ENCODE assay signal across 1 cellular context in the genomic region with DNA sequence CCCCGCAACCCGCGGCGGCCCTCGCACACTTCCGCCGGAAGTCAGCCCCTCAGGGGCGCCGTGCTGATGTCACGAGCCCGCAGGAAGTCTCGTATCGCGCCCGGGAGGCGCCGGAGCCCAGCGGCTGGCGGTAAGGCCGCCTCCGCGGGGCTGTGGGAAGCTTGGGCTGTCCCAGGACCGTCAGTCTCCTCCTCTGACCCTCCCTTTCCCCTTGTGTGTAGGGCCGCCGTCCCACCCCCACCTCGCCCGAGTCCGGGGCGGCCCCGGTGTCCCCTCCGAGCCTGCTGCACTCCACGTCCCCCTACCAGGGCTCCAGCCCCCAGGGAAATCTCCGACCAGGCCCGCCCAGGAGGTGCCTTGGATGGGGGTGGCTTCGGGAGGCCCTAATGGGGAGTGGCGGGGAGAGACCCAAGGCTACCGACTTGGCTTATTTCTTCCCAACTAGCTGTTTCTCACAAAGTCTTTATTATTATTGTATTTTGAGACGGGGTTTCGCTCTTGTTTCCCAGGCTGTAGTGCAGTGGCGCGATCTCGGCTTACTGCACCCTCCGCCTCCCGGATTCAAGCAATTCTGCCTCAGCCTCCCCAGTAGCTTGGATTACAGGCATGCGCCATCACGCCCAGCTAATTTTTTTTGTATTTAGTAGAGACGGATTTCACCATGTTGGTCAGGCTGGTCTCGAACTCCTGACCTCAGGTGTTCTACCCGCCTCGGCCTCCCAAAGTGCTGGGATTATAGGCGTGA.
TF ChIP-seq lines count a peak whose summit lies in the region.

A gene (plus strand): TSS at position 86 of the 745 bp plus-strand sequence. CDS start 3,108 bp downstream, outside the sequence.

TF ChIP-seq in K562, 482 proteins besides CTCF, POLR2A, EP300 and RAD21 (continued from another document and continues in another):
- TF ChIP-seq, protein P1, sequence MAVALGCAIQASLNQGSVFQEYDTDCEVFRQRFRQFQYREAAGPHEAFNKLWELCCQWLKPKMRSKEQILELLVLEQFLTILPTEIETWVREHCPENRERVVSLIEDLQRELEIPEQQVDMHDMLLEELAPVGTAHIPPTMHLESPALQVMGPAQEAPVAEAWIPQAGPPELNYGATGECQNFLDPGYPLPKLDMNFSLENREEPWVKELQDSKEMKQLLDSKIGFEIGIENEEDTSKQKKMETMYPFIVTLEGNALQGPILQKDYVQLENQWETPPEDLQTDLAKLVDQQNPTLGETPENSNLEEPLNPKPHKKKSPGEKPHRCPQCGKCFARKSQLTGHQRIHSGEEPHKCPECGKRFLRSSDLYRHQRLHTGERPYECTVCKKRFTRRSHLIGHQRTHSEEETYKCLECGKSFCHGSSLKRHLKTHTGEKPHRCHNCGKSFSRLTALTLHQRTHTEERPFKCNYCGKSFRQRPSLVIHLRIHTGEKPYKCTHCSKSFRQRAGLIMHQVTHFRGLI (CRISPR knock-in tag; IDR thresholded peaks at IDR 0.05) = no peak
- TF ChIP-seq SETDB1 (IDR thresholded peaks at IDR 0.05; ENCODE audit: low read length) (no peak), NFRKB (IDR thresholded peaks at IDR 0.05; ENCODE audit: low read depth) (peak; percentile 54; the same call in 1 of the 2 replicates), HIVEP1 (CRISPR knock-in tag; IDR thresholded peaks at IDR 0.05) (no peak), EGR1 (conservative IDR thresholded peaks at IDR 0.05) (peak; percentile 76), SPI1 (IDR thresholded peaks at IDR 0.05; ENCODE audit: borderline replicate concordance, low read depth, low read length) (peak; percentile 28; the same call in 1 of the 2 replicates), ZEB2 (IDR thresholded peaks at IDR 0.05) (no peak), RBFOX2 (IDR thresholded peaks at IDR 0.05; ENCODE audit: low read depth, low read length) (peak; percentile 96), SMAD3 (CRISPR knock-in tag; conservative IDR thresholded peaks at IDR 0.05) (no peak), ZBED1 (IDR thresholded peaks at IDR 0.05) (0 out of 2 replicates have a peak, but pooled peaks have one; percentile 69), ZNF445 (CRISPR knock-in tag; IDR thresholded peaks at IDR 0.05; ENCODE audit: low read depth) (no peak), ZNF224 (CRISPR knock-in tag; IDR thresholded peaks at IDR 0.05) (no peak), RAD51 (IDR thresholded peaks at IDR 0.05; ENCODE audit: borderline replicate concordance, low read depth) (peak; percentile 40; the same call in 1 of the 2 replicates), HNRNPL (IDR thresholded peaks at IDR 0.05; ENCODE audit: low read depth, low read length) (0 out of 2 replicates have a peak, but pooled peaks have one; percentile 46), FOXA1 (IDR thresholded peaks at IDR 0.05; ENCODE audit: borderline replicate concordance) (no peak), TCFL5 (CRISPR knock-in tag; conservative IDR thresholded peaks at IDR 0.05) (no peak), RBM22 (IDR thresholded peaks at IDR 0.05; ENCODE audit: low read depth, low read length, poor library complexity, severe bottlenecking) (no peak), IFI16 (CRISPR knock-in tag; IDR thresholded peaks at IDR 0.05) (no peak), ZKSCAN3 (CRISPR knock-in tag; IDR thresholded peaks at IDR 0.05) (no peak), TOE1 (IDR thresholded peaks at IDR 0.05; ENCODE audit: borderline replicate concordance) (peak; percentile 49; the same call in 1 of the 2 replicates), TOE1 (CRISPR knock-in tag; IDR thresholded peaks at IDR 0.05; ENCODE audit: borderline replicate concordance, low read depth) (no peak), SLC30A9 (CRISPR knock-in tag; IDR thresholded peaks at IDR 0.05) (no peak), BHLHE40 (IDR thresholded peaks at IDR 0.05; ENCODE audit: low read length) (peak; percentile 68), ZNF830 (CRISPR knock-in tag; IDR thresholded peaks at IDR 0.05) (no peak), BMI1 (IDR thresholded peaks at IDR 0.05; ENCODE audit: low read length) (no peak), ZNF717 (CRISPR knock-in tag; IDR thresholded peaks at IDR 0.05) (no peak), EZH2 (IDR thresholded peaks at IDR 0.05; ENCODE audit: borderline replicate concordance, low read depth, low read length) (no peak), ZNF75A (CRISPR knock-in tag; IDR thresholded peaks at IDR 0.05) (no peak), PHF20 (IDR thresholded peaks at IDR 0.05; ENCODE audit: partially characterized antibody) (peak; percentile 95), ZNF263 (CRISPR knock-in tag; IDR thresholded peaks at IDR 0.05; ENCODE audit: borderline replicate concordance) (peak; percentile 52; the same call in 1 of the 2 replicates), ZNF436 (CRISPR knock-in tag; IDR thresholded peaks at IDR 0.05) (no peak), SIRT6 (IDR thresholded peaks at IDR 0.05; ENCODE audit: low read depth, low read length) (no peak), PRMT5 (CRISPR knock-in tag; IDR thresholded peaks at IDR 0.05) (0 out of 2 replicates have a peak, but pooled peaks have one; percentile 65)
- TF ChIP-seq, protein P2, sequence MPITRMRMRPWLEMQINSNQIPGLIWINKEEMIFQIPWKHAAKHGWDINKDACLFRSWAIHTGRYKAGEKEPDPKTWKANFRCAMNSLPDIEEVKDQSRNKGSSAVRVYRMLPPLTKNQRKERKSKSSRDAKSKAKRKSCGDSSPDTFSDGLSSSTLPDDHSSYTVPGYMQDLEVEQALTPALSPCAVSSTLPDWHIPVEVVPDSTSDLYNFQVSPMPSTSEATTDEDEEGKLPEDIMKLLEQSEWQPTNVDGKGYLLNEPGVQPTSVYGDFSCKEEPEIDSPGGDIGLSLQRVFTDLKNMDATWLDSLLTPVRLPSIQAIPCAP (CRISPR knock-in tag; IDR thresholded peaks at IDR 0.05; ENCODE audit: borderline replicate concordance) = no peak
- TF ChIP-seq, protein P3, sequence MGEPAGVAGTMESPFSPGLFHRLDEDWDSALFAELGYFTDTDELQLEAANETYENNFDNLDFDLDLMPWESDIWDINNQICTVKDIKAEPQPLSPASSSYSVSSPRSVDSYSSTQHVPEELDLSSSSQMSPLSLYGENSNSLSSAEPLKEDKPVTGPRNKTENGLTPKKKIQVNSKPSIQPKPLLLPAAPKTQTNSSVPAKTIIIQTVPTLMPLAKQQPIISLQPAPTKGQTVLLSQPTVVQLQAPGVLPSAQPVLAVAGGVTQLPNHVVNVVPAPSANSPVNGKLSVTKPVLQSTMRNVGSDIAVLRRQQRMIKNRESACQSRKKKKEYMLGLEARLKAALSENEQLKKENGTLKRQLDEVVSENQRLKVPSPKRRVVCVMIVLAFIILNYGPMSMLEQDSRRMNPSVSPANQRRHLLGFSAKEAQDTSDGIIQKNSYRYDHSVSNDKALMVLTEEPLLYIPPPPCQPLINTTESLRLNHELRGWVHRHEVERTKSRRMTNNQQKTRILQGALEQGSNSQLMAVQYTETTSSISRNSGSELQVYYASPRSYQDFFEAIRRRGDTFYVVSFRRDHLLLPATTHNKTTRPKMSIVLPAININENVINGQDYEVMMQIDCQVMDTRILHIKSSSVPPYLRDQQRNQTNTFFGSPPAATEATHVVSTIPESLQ (CRISPR knock-in tag; IDR thresholded peaks at IDR 0.05) = no peak
- TF ChIP-seq, protein P4, sequence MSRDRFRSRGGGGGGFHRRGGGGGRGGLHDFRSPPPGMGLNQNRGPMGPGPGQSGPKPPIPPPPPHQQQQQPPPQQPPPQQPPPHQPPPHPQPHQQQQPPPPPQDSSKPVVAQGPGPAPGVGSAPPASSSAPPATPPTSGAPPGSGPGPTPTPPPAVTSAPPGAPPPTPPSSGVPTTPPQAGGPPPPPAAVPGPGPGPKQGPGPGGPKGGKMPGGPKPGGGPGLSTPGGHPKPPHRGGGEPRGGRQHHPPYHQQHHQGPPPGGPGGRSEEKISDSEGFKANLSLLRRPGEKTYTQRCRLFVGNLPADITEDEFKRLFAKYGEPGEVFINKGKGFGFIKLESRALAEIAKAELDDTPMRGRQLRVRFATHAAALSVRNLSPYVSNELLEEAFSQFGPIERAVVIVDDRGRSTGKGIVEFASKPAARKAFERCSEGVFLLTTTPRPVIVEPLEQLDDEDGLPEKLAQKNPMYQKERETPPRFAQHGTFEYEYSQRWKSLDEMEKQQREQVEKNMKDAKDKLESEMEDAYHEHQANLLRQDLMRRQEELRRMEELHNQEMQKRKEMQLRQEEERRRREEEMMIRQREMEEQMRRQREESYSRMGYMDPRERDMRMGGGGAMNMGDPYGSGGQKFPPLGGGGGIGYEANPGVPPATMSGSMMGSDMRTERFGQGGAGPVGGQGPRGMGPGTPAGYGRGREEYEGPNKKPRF (IDR thresholded peaks at IDR 0.05; ENCODE audit: low read depth, low read length) = no peak
- TF ChIP-seq, protein P5, sequence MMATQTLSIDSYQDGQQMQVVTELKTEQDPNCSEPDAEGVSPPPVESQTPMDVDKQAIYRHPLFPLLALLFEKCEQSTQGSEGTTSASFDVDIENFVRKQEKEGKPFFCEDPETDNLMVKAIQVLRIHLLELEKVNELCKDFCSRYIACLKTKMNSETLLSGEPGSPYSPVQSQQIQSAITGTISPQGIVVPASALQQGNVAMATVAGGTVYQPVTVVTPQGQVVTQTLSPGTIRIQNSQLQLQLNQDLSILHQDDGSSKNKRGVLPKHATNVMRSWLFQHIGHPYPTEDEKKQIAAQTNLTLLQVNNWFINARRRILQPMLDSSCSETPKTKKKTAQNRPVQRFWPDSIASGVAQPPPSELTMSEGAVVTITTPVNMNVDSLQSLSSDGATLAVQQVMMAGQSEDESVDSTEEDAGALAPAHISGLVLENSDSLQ (IDR thresholded peaks at IDR 0.05) = peak; percentile 47
- TF ChIP-seq, protein P6, sequence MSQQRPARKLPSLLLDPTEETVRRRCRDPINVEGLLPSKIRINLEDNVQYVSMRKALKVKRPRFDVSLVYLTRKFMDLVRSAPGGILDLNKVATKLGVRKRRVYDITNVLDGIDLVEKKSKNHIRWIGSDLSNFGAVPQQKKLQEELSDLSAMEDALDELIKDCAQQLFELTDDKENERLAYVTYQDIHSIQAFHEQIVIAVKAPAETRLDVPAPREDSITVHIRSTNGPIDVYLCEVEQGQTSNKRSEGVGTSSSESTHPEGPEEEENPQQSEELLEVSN (IDR thresholded peaks at IDR 0.05; ENCODE audit: borderline replicate concordance in 1 of 2, extremely low read depth in 1 of 2, insufficient read depth in 1 of 2, insufficient read length in 1 of 2, low read depth in 1 of 2, low read length in 1 of 2, poor library complexity in 1 of 2, severe bottlenecking in 1 of 2) = peak; percentile 12 to 64
- TF ChIP-seq, protein P7, sequence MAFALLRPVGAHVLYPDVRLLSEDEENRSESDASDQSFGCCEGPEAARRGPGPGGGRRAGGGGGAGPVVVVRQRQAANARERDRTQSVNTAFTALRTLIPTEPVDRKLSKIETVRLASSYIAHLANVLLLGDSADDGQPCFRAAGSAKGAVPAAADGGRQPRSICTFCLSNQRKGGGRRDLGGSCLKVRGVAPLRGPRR (CRISPR knock-in tag; IDR thresholded peaks at IDR 0.05) = no peak
- TF ChIP-seq, protein P8, sequence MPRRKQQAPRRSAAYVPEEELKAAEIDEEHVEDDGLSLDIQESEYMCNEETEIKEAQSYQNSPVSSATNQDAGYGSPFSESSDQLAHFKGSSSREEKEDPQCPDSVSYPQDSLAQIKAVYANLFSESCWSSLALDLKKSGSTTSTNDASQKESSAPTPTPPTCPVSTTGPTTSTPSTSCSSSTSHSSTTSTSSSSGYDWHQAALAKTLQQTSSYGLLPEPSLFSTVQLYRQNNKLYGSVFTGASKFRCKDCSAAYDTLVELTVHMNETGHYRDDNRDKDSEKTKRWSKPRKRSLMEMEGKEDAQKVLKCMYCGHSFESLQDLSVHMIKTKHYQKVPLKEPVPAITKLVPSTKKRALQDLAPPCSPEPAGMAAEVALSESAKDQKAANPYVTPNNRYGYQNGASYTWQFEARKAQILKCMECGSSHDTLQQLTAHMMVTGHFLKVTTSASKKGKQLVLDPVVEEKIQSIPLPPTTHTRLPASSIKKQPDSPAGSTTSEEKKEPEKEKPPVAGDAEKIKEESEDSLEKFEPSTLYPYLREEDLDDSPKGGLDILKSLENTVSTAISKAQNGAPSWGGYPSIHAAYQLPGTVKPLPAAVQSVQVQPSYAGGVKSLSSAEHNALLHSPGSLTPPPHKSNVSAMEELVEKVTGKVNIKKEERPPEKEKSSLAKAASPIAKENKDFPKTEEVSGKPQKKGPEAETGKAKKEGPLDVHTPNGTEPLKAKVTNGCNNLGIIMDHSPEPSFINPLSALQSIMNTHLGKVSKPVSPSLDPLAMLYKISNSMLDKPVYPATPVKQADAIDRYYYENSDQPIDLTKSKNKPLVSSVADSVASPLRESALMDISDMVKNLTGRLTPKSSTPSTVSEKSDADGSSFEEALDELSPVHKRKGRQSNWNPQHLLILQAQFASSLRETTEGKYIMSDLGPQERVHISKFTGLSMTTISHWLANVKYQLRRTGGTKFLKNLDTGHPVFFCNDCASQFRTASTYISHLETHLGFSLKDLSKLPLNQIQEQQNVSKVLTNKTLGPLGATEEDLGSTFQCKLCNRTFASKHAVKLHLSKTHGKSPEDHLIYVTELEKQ (CRISPR knock-in tag; IDR thresholded peaks at IDR 0.05) = no peak
- TF ChIP-seq, protein P9, sequence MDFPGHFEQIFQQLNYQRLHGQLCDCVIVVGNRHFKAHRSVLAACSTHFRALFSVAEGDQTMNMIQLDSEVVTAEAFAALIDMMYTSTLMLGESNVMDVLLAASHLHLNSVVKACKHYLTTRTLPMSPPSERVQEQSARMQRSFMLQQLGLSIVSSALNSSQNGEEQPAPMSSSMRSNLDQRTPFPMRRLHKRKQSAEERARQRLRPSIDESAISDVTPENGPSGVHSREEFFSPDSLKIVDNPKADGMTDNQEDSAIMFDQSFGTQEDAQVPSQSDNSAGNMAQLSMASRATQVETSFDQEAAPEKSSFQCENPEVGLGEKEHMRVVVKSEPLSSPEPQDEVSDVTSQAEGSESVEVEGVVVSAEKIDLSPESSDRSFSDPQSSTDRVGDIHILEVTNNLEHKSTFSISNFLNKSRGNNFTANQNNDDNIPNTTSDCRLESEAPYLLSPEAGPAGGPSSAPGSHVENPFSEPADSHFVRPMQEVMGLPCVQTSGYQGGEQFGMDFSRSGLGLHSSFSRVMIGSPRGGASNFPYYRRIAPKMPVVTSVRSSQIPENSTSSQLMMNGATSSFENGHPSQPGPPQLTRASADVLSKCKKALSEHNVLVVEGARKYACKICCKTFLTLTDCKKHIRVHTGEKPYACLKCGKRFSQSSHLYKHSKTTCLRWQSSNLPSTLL (IDR thresholded peaks at IDR 0.05) = no peak
- TF ChIP-seq, protein P10, sequence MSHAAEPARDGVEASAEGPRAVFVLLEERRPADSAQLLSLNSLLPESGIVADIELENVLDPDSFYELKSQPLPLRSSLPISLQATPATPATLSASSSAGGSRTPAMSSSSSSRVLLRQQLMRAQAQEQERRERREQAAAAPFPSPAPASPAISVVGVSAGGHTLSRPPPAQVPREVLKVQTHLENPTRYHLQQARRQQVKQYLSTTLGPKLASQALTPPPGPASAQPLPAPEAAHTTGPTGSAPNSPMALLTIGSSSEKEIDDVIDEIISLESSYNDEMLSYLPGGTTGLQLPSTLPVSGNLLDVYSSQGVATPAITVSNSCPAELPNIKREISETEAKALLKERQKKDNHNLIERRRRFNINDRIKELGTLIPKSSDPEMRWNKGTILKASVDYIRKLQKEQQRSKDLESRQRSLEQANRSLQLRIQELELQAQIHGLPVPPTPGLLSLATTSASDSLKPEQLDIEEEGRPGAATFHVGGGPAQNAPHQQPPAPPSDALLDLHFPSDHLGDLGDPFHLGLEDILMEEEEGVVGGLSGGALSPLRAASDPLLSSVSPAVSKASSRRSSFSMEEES (CRISPR knock-in tag; IDR thresholded peaks at IDR 0.05) = no peak
